In genomic region chr11:28728666-28729065, GRCh38 we compare ENCODE assay signal across 32 cellular contexts.
"Had no signal": no experiment of that assay in that cellular context is flagged by ENCODE, and none has a peak within 500 bp of the region (broad histone marks: within the 10 kb centered on the region; RNA-seq: fewer than 3 reads in every experiment).

No MANE protein-coding gene starts in this region.

- ATAC-seq: activated CD8-positive, alpha-beta T cell treated with anti-CD3 and anti-CD28 coated beads for 36 hours; activated naive CD4-positive, alpha-beta T cell treated with anti-CD3 and anti-CD28 coated beads, Interleukin-2, amount 50 U/mL, for 72 hours; activated T-cell treated with anti-CD3 and anti-CD28 coated beads, Interleukin-2, amount 50 U/mL, for 4 hours; activated T-cell treated with anti-CD3 and anti-CD28 coated beads, Interleukin-2, amount 50 U/mL, for 72 hours; activated T-helper 17 cell treated with anti-CD3 and anti-CD28 coated beads, Interleukin-2, amount 50 U/mL, for 72 hours; body of pancreas had no signal

- H3K36me3 ChIP-seq: adrenal gland, brain microvascular endothelial cell, breast epithelium had no signal

- DNase-seq: activated B cell treated with CpG ODN at 0.5 μM for 24 hours; activated CD4-positive, alpha-beta memory T cell treated with anti-CD3 and anti-CD28 coated beads for 36 hours; activated CD4-positive, alpha-beta T cell treated with anti-CD3 and anti-CD28 coated beads for 4 hours; activated CD4-positive, alpha-beta T cell treated with anti-CD3 and anti-CD28 coated beads, Interleukin-2, amount 10 ng/mL, durations not matched to agents 24 days and 14 days; activated CD4-positive, alpha-beta T cell treated with anti-CD3 and anti-CD28 coated beads, Interleukin-2, amount 50 U/mL, for 1 hour; activated CD4-positive, alpha-beta T cell treated with anti-CD3 and anti-CD28 coated beads, Interleukin-2, amount 50 U/mL, for 4 hours; activated CD4-positive, CD25-positive, alpha-beta regulatory T cell treated with anti-CD3 and anti-CD28 coated beads, Interleukin-2, amount 50 U/mL, for 72 hours; activated CD8-positive, alpha-beta memory T cell treated with anti-CD3 and anti-CD28 coated beads, Interleukin-2, amount 50 U/mL, for 4 hours; activated CD8-positive, alpha-beta T cell treated with anti-CD3 and anti-CD28 coated beads for 36 hours; activated effector memory CD4-positive, alpha-beta T cell treated with anti-CD3 and anti-CD28 coated beads, Interleukin-2, amount 50 U/mL, for 16 hours; activated gamma-delta T cell treated with Interleukin-2 at 50 U/mL for 16 hours; activated naive CD4-positive, alpha-beta T cell; activated naive CD4-positive, alpha-beta T cell treated with anti-CD3 and anti-CD28 coated beads for 36 hours; activated naive CD4-positive, alpha-beta T cell treated with anti-CD3 and anti-CD28 coated beads, Interleukin-2, amount 50 U/mL, for 16 hours; activated naive CD8-positive, alpha-beta T cell treated with anti-CD3 and anti-CD28 coated beads for 36 hours; activated T-cell treated with anti-CD3 and anti-CD28 coated beads for 4 hours; activated T-cell treated with anti-CD3 and anti-CD28 coated beads, Interleukin-2, amount 50 U/mL, for 1 hour; activated T-cell treated with anti-CD3 and anti-CD28 coated beads, Interleukin-2, amount 50 U/mL, for 4 hours; activated T-cell treated with anti-CD3 and anti-CD28 coated beads, Interleukin-2, amount 50 U/mL, for 72 hours; adrenal gland; amniotic stem cell; aorta; brain microvascular endothelial cell; central memory CD4-positive, alpha-beta T cell; T-helper 1 cell; T-helper 2 cell; T-helper 9 cell had no signal

- H3K27me3 ChIP-seq: adrenal gland, body of pancreas, brain microvascular endothelial cell, breast epithelium had no signal

- H3K27ac ChIP-seq: adrenal gland, body of pancreas, brain microvascular endothelial cell, breast epithelium, VCaP had no signal

- H3K9me3 ChIP-seq: adrenal gland, body of pancreas, breast epithelium had no signal

- H3K4me1 ChIP-seq: adrenal gland, body of pancreas, breast epithelium had no signal

- H3K4me3 ChIP-seq: adrenal gland, body of pancreas, breast epithelium had no signal
